11 cellular contexts compared by ENCODE assay signal in genomic region chr2:16653083-16653375, GRCh38. TPM values are rescaled to one million over a fixed set of nuclear protein-coding genes. Genes with fewer than 3 reads are reported as not detected.
DNase-seq lines count a peak whose midpoint lies in the region; ATAC-seq and TF ChIP-seq lines count a peak whose summit lies in the region.
"Had no signal": no experiment of that assay in that cellular context is flagged by ENCODE, and none has a peak within 500 bp of the region (broad histone marks: within the 10 kb centered on the region; RNA-seq: fewer than 3 reads in every experiment).

No MANE protein-coding gene starts in this region.

- H3K36me3 ChIP-seq in muscle layer of duodenum (ENCODE audit: control insufficient read depth in 1 of 2, insufficient read depth in 2 of 2, low read length in 2 of 2) (no peaks in the 10 kb centered on the region), thymus (ENCODE audit: control insufficient read depth, insufficient read depth) (no peaks in the 10 kb centered on the region)
- H3K36me3 ChIP-seq: pancreas had no signal

- no peak for TF ChIP-seq CTCF in VCaP (conservative IDR thresholded peaks at IDR 0.05)

- H3K27ac ChIP-seq in VCaP (peak overlapping the region; percentile 59), muscle layer of duodenum (ENCODE audit: low read length) (peak overlapping the region; percentile 82), thymus (ENCODE audit: low read depth) (peak overlapping the region; percentile 74)

- WGBS in thymus = 96% methylated on average over 2 of the region's 2 CpGs

- H3K9me3 ChIP-seq in muscle layer of duodenum (ENCODE audit: control insufficient read depth in 1 of 2, low read length in 2 of 2) (no peaks in the 10 kb centered on the region), thymus (ENCODE audit: control insufficient read depth) (no peaks in the 10 kb centered on the region)
- H3K9me3 ChIP-seq: pancreas had no signal

- H3K4me3 ChIP-seq in muscle layer of duodenum (ENCODE audit: low read depth in 1 of 2, low read length in 2 of 2) = no peak overlapping the region
- H3K4me3 ChIP-seq in thymus (ENCODE audit: low read length) = no peak overlapping the region
- H3K4me3 ChIP-seq: pancreas had no signal

- DNase-seq in NCI-H1417 treated with DMSO at 0.1 percent for 48 hours (lab: John Stamatoyannopoulos, UW) = no peak
- DNase-seq: central memory CD4-positive, alpha-beta T cell; NCI-H510A; pancreas had no signal

- ATAC-seq in esophagus mucosa (peak; percentile 23), HG02973 (IDR thresholded peaks at IDR 0.05; ENCODE audit: unreplicated experiment) (no peak), GM21825 (IDR thresholded peaks at IDR 0.05; ENCODE audit: unreplicated experiment) (no peak), GM18870 (IDR thresholded peaks at IDR 0.05; ENCODE audit: unreplicated experiment) (no peak)

- H3K4me1 ChIP-seq in muscle layer of duodenum (ENCODE audit: control insufficient read depth in 1 of 2, insufficient read depth in 2 of 2, low read length in 2 of 2) (peaks cover 37 to 65% of the 10 kb centered on the region in 2 donors), thymus (ENCODE audit: control insufficient read depth, insufficient read depth, low read length) (no peaks in the 10 kb centered on the region)

- H3K27me3 ChIP-seq in muscle layer of duodenum (ENCODE audit: low read depth, low read length) = no peaks in the 10 kb centered on the region
- no peaks in the 10 kb centered on the region for H3K27me3 ChIP-seq in thymus (ENCODE audit: control insufficient read depth, insufficient read depth)
- H3K27me3 ChIP-seq: pancreas had no signal

RNA-seq across cellular contexts. Expression of gene CYRIA, which starts 12.6 kb away (rescaled TPM):
- total RNA-seq in esophagus mucosa = 1.3 TPM
- 7.2 TPM for polyA plus RNA-seq in thymus
